Comparison of ENCODE assay signal across 25 cellular contexts in the genomic region with DNA sequence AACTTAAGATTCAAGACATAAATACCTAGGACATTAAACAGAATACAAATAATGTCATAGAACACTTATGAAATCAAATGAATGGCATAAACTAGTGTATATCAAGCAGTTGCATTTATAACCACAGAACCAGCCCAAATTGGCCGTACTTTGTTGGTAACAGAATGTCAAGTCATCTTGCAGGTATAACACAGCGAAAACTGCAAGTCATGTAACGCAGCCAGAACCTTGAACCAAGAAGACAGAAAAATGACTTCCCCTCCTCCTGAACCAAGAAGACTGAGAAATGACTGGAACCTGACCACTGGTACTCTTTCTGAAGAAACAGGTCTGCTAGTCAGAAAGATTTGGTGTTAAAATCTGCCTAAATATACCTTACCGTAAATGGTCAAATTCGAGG. TPM values are rescaled to one million over a fixed set of nuclear protein-coding genes. Genes with fewer than 3 reads are reported as not detected.
DNase-seq lines count a peak whose midpoint lies in the region; ATAC-seq, FAIRE-seq and TF ChIP-seq lines count a peak whose summit lies in the region.
"Had no signal": no experiment of that assay in that cellular context is flagged by ENCODE, and none has a peak within 500 bp of the region (broad histone marks: within the 10 kb centered on the region; RNA-seq: fewer than 3 reads in every experiment).

No MANE protein-coding gene starts in this region.

- no peak overlapping the region for H3K4me3 Mint-ChIP-seq in GM23338
- H3K4me3 Mint-ChIP-seq: CD14-positive monocyte; CD4-positive, alpha-beta T cell; CD8-positive, alpha-beta memory T cell; HFFc6 had no signal

- BruUV-seq in K562 (replicated peaks; lab: Mats Ljungman, UMichigan): no TSS peak

- no peak for TF ChIP-seq POLR2A in A549 (IDR thresholded peaks at IDR 0.05; ENCODE audit: low read length)
- no peak for TF ChIP-seq POLR2A in K562 (conservative IDR thresholded peaks at IDR 0.05)

- in situ Hi-C loops in K562 (cut with MboI): no loop called here

- DNase-seq in A549 (ENCODE audit: low read depth in 1 of 2, low spot score in 1 of 2) (no peak), GM23338 (ENCODE audit: low spot score) (no peak), K562 (ENCODE audit: extremely low read depth in 1 of 4, low spot score in 3 of 4) (peak in 2 of 4 experiments; percentile 7 to 39), NCI-H1417 treated with DMSO at 0.1 percent for 48 hours (lab: John Stamatoyannopoulos, UW) (no peak)
- DNase-seq: ACHN; AML-193; BE2C; CD4-positive, alpha-beta T cell; CD8-positive, alpha-beta memory T cell; DMS 273 treated with DMSO at 0.1 percent for 48 hours; DMS79; EL; GDM1; GM23248; HFFc6 had no signal

- no peaks in the 10 kb centered on the region for H3K36me3 Mint-ChIP-seq in GM23338 (ENCODE audit: low read depth)
- H3K36me3 Mint-ChIP-seq: CD14-positive monocyte had no signal

- H3K79me2 ChIP-seq in GM23338 (replicated peaks; ENCODE audit: insufficient read depth) (no peaks in the 10 kb centered on the region), K562 (ENCODE audit: control insufficient read depth, insufficient read depth, low read length) (no peaks in the 10 kb centered on the region)

- no peaks in the 10 kb centered on the region for H3K9me3 Mint-ChIP-seq in GM23338
- H3K9me3 Mint-ChIP-seq: CD14-positive monocyte; CD4-positive, alpha-beta T cell; CD8-positive, alpha-beta memory T cell; HFFc6 had no signal

- TF ChIP-seq EP300 in A549 (IDR thresholded peaks at IDR 0.05) (no peak), K562 (IDR thresholded peaks at IDR 0.05; ENCODE audit: low read length) (no peak)

- no peaks in the 10 kb centered on the region for H3K27me3 Mint-ChIP-seq in GM23338 (ENCODE audit: insufficient read depth, low read depth, poor library complexity)
- H3K27me3 Mint-ChIP-seq: CD4-positive, alpha-beta T cell; CD8-positive, alpha-beta memory T cell had no signal

- H3K4me2 ChIP-seq in A549 (no peak overlapping the region), GM23338 (no peak overlapping the region), K562 (ENCODE audit: insufficient read depth, low read length) (no peak overlapping the region)
- H3K4me2 ChIP-seq: BLaER1 treated with 17β-estradiol and CSF1 and Interleukin-3, amounts not matched to agents 10 nM and 100 nM had no signal

- H3K9me2 ChIP-seq in GM23338 (ENCODE audit: insufficient read depth): no peaks in the 10 kb centered on the region

- no peaks in the 10 kb centered on the region for H3K4me1 Mint-ChIP-seq in GM23338
- H3K4me1 Mint-ChIP-seq: CD14-positive monocyte; CD8-positive, alpha-beta memory T cell had no signal

- no peak for TF ChIP-seq RAD21 in A549 (conservative IDR thresholded peaks at IDR 0.05 in 1 of 2, IDR thresholded peaks at IDR 0.05 in 1 of 2)
- TF ChIP-seq RAD21 in K562 (CRISPR knock-in tag; conservative IDR thresholded peaks at IDR 0.05 in 1 of 2, IDR thresholded peaks at IDR 0.05 in 1 of 2): no peak

- no peaks in the 10 kb centered on the region for H3K9me1 ChIP-seq in K562 (ENCODE audit: control insufficient read depth, insufficient read depth, low read length)

- H3K27me3 ChIP-seq in GM23338 (ENCODE audit: insufficient read depth) (no peaks in the 10 kb centered on the region), K562 (ENCODE audit: control insufficient read depth in 2 of 2, insufficient read depth in 2 of 2, low read length in 2 of 2) (no peaks in the 10 kb centered on the region)
- H3K27me3 ChIP-seq: BLaER1 treated with 17β-estradiol and CSF1 and Interleukin-3, amounts not matched to agents 10 nM and 100 nM had no signal

- no peaks in the 10 kb centered on the region for H3F3A ChIP-seq in GM23338 (replicated peaks; ENCODE audit: low read depth)

- no peak for TF ChIP-seq CTCF in A549 (IDR thresholded peaks at IDR 0.05)
- TF ChIP-seq CTCF in GM23338 (conservative IDR thresholded peaks at IDR 0.05; ENCODE audit: low read depth in 2 of 2): no peak
- TF ChIP-seq CTCF in K562 (IDR thresholded peaks at IDR 0.05 in 2 of 3, conservative IDR thresholded peaks at IDR 0.05 in 1 of 3; ENCODE audit: insufficient read depth in 2 of 3, low read depth in 1 of 3, low read length in 3 of 3): no peak

- H3K9me3 ChIP-seq in A549: no peaks in the 10 kb centered on the region
- H3K9me3 ChIP-seq in K562 (replicated peaks; ENCODE audit: control insufficient read depth, insufficient read depth, low read depth, low read length): no peaks in the 10 kb centered on the region
- H3K9me3 ChIP-seq: BE2C; BLaER1 treated with 17β-estradiol and CSF1 and Interleukin-3, amounts not matched to agents 10 nM and 100 nM; HAP-1 had no signal

- H3K4me1 ChIP-seq in A549 (no peaks in the 10 kb centered on the region), GM23338 (ENCODE audit: insufficient read depth) (no peaks in the 10 kb centered on the region), K562 (replicated peaks in 1 of 2; ENCODE audit: control insufficient read depth in 2 of 2, insufficient read depth in 2 of 2, low read length in 2 of 2) (no peaks in the 10 kb centered on the region; a peak in 1 of 5 replicates)
- H3K4me1 ChIP-seq: BE2C; BLaER1 treated with 17β-estradiol and CSF1 and Interleukin-3, amounts not matched to agents 10 nM and 100 nM had no signal

- CTCF ChIA-PET in A549 (lab: Yijun Ruan, JAX) (no interaction called here), K562 (lab: Yijun Ruan, JAX; ENCODE audit: low intra/inter-chr PET ratio) (no interaction called here)

- POLR2A ChIA-PET in A549 (lab: Yijun Ruan, JAX): no interaction called here
- POLR2A ChIA-PET in K562 (lab: Yijun Ruan, JAX): no interaction called here

- no peak overlapping the region for H3K4me3 ChIP-seq in A549
- H3K4me3 ChIP-seq in GM23338: no peak overlapping the region
- H3K4me3 ChIP-seq in K562: no peak overlapping the region
- H3K4me3 ChIP-seq: BLaER1 treated with 17β-estradiol and CSF1 and Interleukin-3, amounts not matched to agents 10 nM and 100 nM; GM12878; GM23248; HAP-1 had no signal

- no peak overlapping the region for H3K27ac ChIP-seq in A549
- H3K27ac ChIP-seq in GM23338 (ENCODE audit: low read depth): no peak overlapping the region
- no peak overlapping the region for H3K27ac ChIP-seq in K562 (ENCODE audit: extremely low read depth, low read depth, low read length)
- H3K27ac ChIP-seq: BLaER1 treated with 17β-estradiol and CSF1 and Interleukin-3, amounts not matched to agents 10 nM and 100 nM; GM23248 had no signal

- intact Hi-C loops in K562 (cut with micrococcal nuclease): no loop called here

- whole genome bisulfite sequencing in A549 (ENCODE audit: missing lambda C conversion rate): 76% methylated on average over 5 of the region's 5 CpGs
- 22% methylated on average over 5 of the region's 5 CpGs for WGBS in K562 (ENCODE audit: insufficient coverage, low coverage, missing lambda C conversion rate)

- FAIRE-seq in A549 (lab: Jason Lieb, UNC): no peak
- peak; percentile 76 for FAIRE-seq in K562 (lab: Jason Lieb, UNC)
- FAIRE-seq: A204.1, D721Med, GM12878, GM19239, H54 had no signal

- H3K9ac ChIP-seq in K562 (ENCODE audit: insufficient read depth in 1 of 2, low read depth in 2 of 2, low read length in 2 of 2): no peak overlapping the region
- H3K9ac ChIP-seq: BLaER1 treated with 17β-estradiol and CSF1 and Interleukin-3, amounts not matched to agents 10 nM and 100 nM; GM23248 had no signal

- peak overlapping the region; percentile 54 for H3K27ac Mint-ChIP-seq in GM23338
- H3K27ac Mint-ChIP-seq: CD14-positive monocyte; CD4-positive, alpha-beta T cell; CD8-positive, alpha-beta memory T cell; HFFc6 had no signal

- no peaks in the 10 kb centered on the region for H4K20me1 ChIP-seq in GM23338 (replicated peaks; ENCODE audit: insufficient read depth)
- no peaks in the 10 kb centered on the region for H4K20me1 ChIP-seq in K562 (replicated peaks; ENCODE audit: control insufficient read depth, insufficient read depth, low read length)
- H4K20me1 ChIP-seq: BLaER1 treated with 17β-estradiol and CSF1 and Interleukin-3, amounts not matched to agents 10 nM and 100 nM had no signal

- ATAC-seq in A549 (no peak), GM23338 (no peak), K562 (peak; percentile 76), HG02938 (IDR thresholded peaks at IDR 0.05; ENCODE audit: unreplicated experiment) (no peak), HG02970 (IDR thresholded peaks at IDR 0.05; ENCODE audit: low FRiP score, unreplicated experiment) (no peak)
- ATAC-seq: GM12878 had no signal

- H3K36me3 ChIP-seq in GM23338 (ENCODE audit: insufficient read depth): no peaks in the 10 kb centered on the region
- H3K36me3 ChIP-seq in K562 (ENCODE audit: control insufficient read depth, insufficient read depth, low read length): no peaks in the 10 kb centered on the region
- H3K36me3 ChIP-seq: BE2C; BLaER1 treated with 17β-estradiol and CSF1 and Interleukin-3, amounts not matched to agents 10 nM and 100 nM; HAP-1 had no signal

- H2AFZ ChIP-seq in GM23338 (peak overlapping the region; percentile 83; the same call in 1 of the 2 replicates), K562 (ENCODE audit: low read depth, low read length) (peak overlapping the region; percentile 29; the same call in 1 of the 2 replicates)
- H2AFZ ChIP-seq: GM23248 had no signal

RNA-seq across cellular contexts. Expression of a gene that starts 38.9 kb away (rescaled TPM):
- polyA plus RNA-seq in A549 (2011; rRNA removed): 0.34 and 0.49 TPM in 2 replicates
- polyA plus RNA-seq in A549 (2012; cell fraction: cytosol; rRNA removed): 0.03 TPM in 2 replicates
- 0.02 TPM in 2 replicates for polyA plus RNA-seq in A549 (2012; cell fraction: nucleus; rRNA removed)
- polyA plus RNA-seq in A549 (2017; fragmentation: RNase III; extraction: RNeasy Plus Mini Kit Qiagen cat#74134 plus additional on column Dnase treatment): 0.12 to 0.15 TPM (median 0.15 TPM) in 3 replicates
- 0.21 and 0.34 TPM in 2 replicates for polyA minus RNA-seq in A549 (2011; rRNA and poly(A)+ RNA removed)
- 0.16 and 0.59 TPM in 2 replicates for total RNA-seq in GM23338 (2014; rRNA removed; shearing (Covaris generic))
- polyA plus RNA-seq in GM23338 (2016; fragmentation: Nextera tagmentation; extraction: Ambion mirVana): 0.18 and 0.30 TPM in 2 replicates
- total RNA-seq in K562 (2011; cell fraction: chromatin; rRNA removed; ENCODE audit: low replicate concordance): 0.09 and 0.42 TPM in 2 replicates
- under 0.01 TPM in 2 replicates for total RNA-seq in K562 (2011; cell fraction: nucleolus; rRNA removed)
- total RNA-seq in K562 (2011; cell fraction: nucleoplasm; rRNA removed): 0.15 TPM in 1 of 2 replicates, not detected in the other
- under 0.01 and 0.08 TPM in 2 replicates for total RNA-seq in K562 (2014; rRNA removed)
- total RNA-seq in K562 (2014; rRNA removed; fragmentation: Illumina TruSeq; extraction: Trizol): 0.06 and 0.11 TPM in 2 replicates
- 0.04 and 0.08 TPM in 2 replicates for total RNA-seq in K562 (2015; rRNA removed; fragmentation: Illumina TruSeq; extraction: Trizol)
- total RNA-seq in K562 (2021): 0.04 and 0.07 TPM in 2 replicates
- polyA plus RNA-seq in K562 (2011; rRNA removed): 0.04 and 0.07 TPM in 2 replicates
- 0.03 TPM in 1 of 2 replicates, not detected in the other for polyA plus RNA-seq in K562 (2011; cell fraction: cytosol; rRNA removed)
- 0.03 and 0.04 TPM in 2 replicates for polyA plus RNA-seq in K562 (2011; cell fraction: nucleus; rRNA removed)
- 0.03 and 0.07 TPM in 2 replicates for polyA plus RNA-seq in K562 (2012)
- 0.04 and 0.06 TPM in 2 replicates for polyA plus RNA-seq in K562 (2014; fragmentation: Illumina TruSeq; extraction: Trizol)
- polyA plus RNA-seq in K562 (2014; fragmentation: Nextera tagmentation; extraction: Ambion mirVana): under 1 TPM; 0.03 to 0.04 TPM
- polyA plus RNA-seq in K562 (2014; rRNA removed): 0.04 TPM in 1 of 2 replicates, not detected in the other
- polyA minus RNA-seq in K562 (2011; rRNA and poly(A)+ RNA removed): 0.09 and 0.14 TPM in 2 replicates
- not detected in 2 replicates for polyA minus RNA-seq in K562 (2011; cell fraction: cytosol; rRNA and poly(A)+ RNA removed)
- 0.13 and 0.22 TPM in 2 replicates for polyA minus RNA-seq in K562 (2011; cell fraction: nucleus; rRNA and poly(A)+ RNA removed)
- total RNA-seq: GM23248 had no signal
- polyA plus RNA-seq: GM23248 had no signal
